In the genomic region with DNA sequence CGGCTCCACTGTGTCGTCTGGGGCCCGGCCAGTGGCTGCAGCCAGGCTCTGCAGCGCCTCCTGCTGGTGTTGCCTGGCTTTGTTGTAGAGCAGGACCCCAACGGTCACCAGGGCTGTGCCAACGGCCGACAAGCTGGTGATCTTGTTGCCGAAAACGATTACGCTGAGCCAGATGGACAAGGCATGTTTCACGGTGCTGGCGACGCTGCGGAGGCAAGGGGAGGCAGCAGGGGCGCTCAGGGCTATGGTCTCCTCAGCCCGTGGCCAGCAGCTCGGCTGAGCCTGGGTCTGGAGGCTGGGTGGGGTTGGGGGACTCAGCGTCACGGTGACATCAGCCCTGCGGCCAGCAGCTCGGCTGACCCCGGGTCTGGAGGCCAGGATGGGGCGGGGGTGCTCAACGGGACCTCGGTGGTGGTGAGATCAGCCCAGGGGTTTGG, we compare ENCODE assay signal across 10 cellular contexts. TPM values are rescaled to one million over a fixed set of nuclear protein-coding genes. Genes with fewer than 3 reads are reported as not detected.
A peak's percentile ranks its signal among the peaks of the same experiment; 100 is the strongest.
DNase-seq lines count a peak whose midpoint lies in the region; ATAC-seq and TF ChIP-seq lines count a peak whose summit lies in the region.
"Had no signal": no experiment of that assay in that cellular context is flagged by ENCODE, and none has a peak within 500 bp of the region (broad histone marks: within the 10 kb centered on the region; RNA-seq: fewer than 3 reads in every experiment).

No MANE protein-coding gene starts in this region.

- no peaks in the 10 kb centered on the region for H3K27me3 Mint-ChIP-seq in T-helper 2 cell treated with Interferon-gamma antibody and Interleukin-4, amounts not matched to agents 5 μg/mL and 100 μg/mL, for 36 hours (ENCODE audit: low read depth)
- no peaks in the 10 kb centered on the region for H3K27me3 Mint-ChIP-seq in activated CD4-positive, alpha-beta memory T cell treated with anti-CD3 and anti-CD28 coated beads for 36 hours
- H3K27me3 Mint-ChIP-seq: activated naive CD8-positive, alpha-beta T cell; CD4-positive, CD25-positive, alpha-beta regulatory T cell had no signal

- H3K4me1 ChIP-seq in stomach = peaks cover 0 to 9% (median 0%) of the 10 kb centered on the region in 4 donors

- DNase-seq in T-helper 2 cell (peak in 3 of 5 experiments; percentile 8 to 28 (median 26)), hepatic stellate cell (ENCODE audit: low spot score) (peak; percentile 27), stomach (peak; percentile 26), pons (ENCODE audit: low spot score) (no peak)
- DNase-seq in T-helper 2 cell treated with Interferon-gamma antibody and Interleukin-4, amounts not matched to agents 5 μg/mL and 100 μg/mL, for 36 hours (ENCODE audit: low spot score) = no peak
- peak; percentile 46 for DNase-seq in activated CD4-positive, alpha-beta memory T cell treated with anti-CD3 and anti-CD28 coated beads for 36 hours

- ATAC-seq in HG03432 (IDR thresholded peaks at IDR 0.05; ENCODE audit: unreplicated experiment) = no peak
- ATAC-seq in GM18519 (IDR thresholded peaks at IDR 0.05; ENCODE audit: low FRiP score, unreplicated experiment) = no peak

- intact Hi-C loops in activated CD4-positive, alpha-beta memory T cell treated with anti-CD3 and anti-CD28 coated beads for 36 hours (cut with micrococcal nuclease) = no loop called here
- intact Hi-C loops in stomach (cut with DNase I; ENCODE audit: low total_unique reads) = no loop called here

- H3K27ac Mint-ChIP-seq in T-helper 2 cell treated with Interferon-gamma antibody and Interleukin-4, amounts not matched to agents 5 μg/mL and 100 μg/mL, for 36 hours = no peak overlapping the region
- H3K27ac Mint-ChIP-seq in activated CD4-positive, alpha-beta memory T cell treated with anti-CD3 and anti-CD28 coated beads for 36 hours = no peak overlapping the region
- H3K27ac Mint-ChIP-seq: activated naive CD8-positive, alpha-beta T cell had no signal

- H3K9me3 Mint-ChIP-seq in T-helper 2 cell treated with Interferon-gamma antibody and Interleukin-4, amounts not matched to agents 5 μg/mL and 100 μg/mL, for 36 hours = no peaks in the 10 kb centered on the region
- H3K9me3 Mint-ChIP-seq in activated CD4-positive, alpha-beta memory T cell treated with anti-CD3 and anti-CD28 coated beads for 36 hours = no peaks in the 10 kb centered on the region
- H3K9me3 Mint-ChIP-seq: CD4-positive, CD25-positive, alpha-beta regulatory T cell had no signal

- H3K9me3 ChIP-seq in stomach = no peaks in the 10 kb centered on the region

- CTCF ChIA-PET in activated CD4-positive, alpha-beta memory T cell treated with anti-CD3 and anti-CD28 coated beads for 36 hours (lab: Charles Lee) = interaction anchor here (0.5 to 1.0 kb wide), 3 partner anchors 12 to 270 kb away, joined by 3 to 6 read pairs (median 4); no protein-coding TSS in a partner anchor

- 82 to 88% (median 84%) methylated on average over 20 to 25 of the region's 25 CpGs for WGBS in stomach, 5 donors

- POLR2A ChIA-PET in activated CD4-positive, alpha-beta memory T cell treated with anti-CD3 and anti-CD28 coated beads for 36 hours (lab: Charles Lee) = no interaction called here

- H3K36me3 ChIP-seq in stomach = peaks cover 24 to 75% (median 67%) of the 10 kb centered on the region in 4 donors

- H3K4me1 Mint-ChIP-seq in T-helper 2 cell treated with Interferon-gamma antibody and Interleukin-4, amounts not matched to agents 5 μg/mL and 100 μg/mL, for 36 hours (ENCODE audit: low read depth) = no peaks in the 10 kb centered on the region
- no peaks in the 10 kb centered on the region for H3K4me1 Mint-ChIP-seq in activated CD4-positive, alpha-beta memory T cell treated with anti-CD3 and anti-CD28 coated beads for 36 hours (ENCODE audit: low read depth)

- no peak for TF ChIP-seq EP300 in stomach (IDR thresholded peaks at IDR 0.05)

- H3K4me3 Mint-ChIP-seq in T-helper 2 cell treated with Interferon-gamma antibody and Interleukin-4, amounts not matched to agents 5 μg/mL and 100 μg/mL, for 36 hours = no peak overlapping the region
- no peak overlapping the region for H3K4me3 Mint-ChIP-seq in activated CD4-positive, alpha-beta memory T cell treated with anti-CD3 and anti-CD28 coated beads for 36 hours
- H3K4me3 Mint-ChIP-seq: activated naive CD8-positive, alpha-beta T cell had no signal

- no peaks in the 10 kb centered on the region for H3K27me3 ChIP-seq in stomach

- peaks cover 12% of the 10 kb centered on the region for H3K36me3 Mint-ChIP-seq in T-helper 2 cell treated with Interferon-gamma antibody and Interleukin-4, amounts not matched to agents 5 μg/mL and 100 μg/mL, for 36 hours (ENCODE audit: low read depth)
- H3K36me3 Mint-ChIP-seq in activated CD4-positive, alpha-beta memory T cell treated with anti-CD3 and anti-CD28 coated beads for 36 hours = peaks cover 9% of the 10 kb centered on the region
- H3K36me3 Mint-ChIP-seq: activated naive CD8-positive, alpha-beta T cell had no signal

- H3K27ac ChIP-seq in stomach = no peak overlapping the region

- H3K4me3 ChIP-seq in stomach = no peak overlapping the region

- TF ChIP-seq CTCF in stomach (IDR thresholded peaks at IDR 0.05) = peak in 4 of 7 experiments; percentile 11 to 33 (median 26)

- no peak for TF ChIP-seq POLR2A in stomach (IDR thresholded peaks at IDR 0.05)

RNA-seq across cellular contexts. Expression of a gene that starts 7.0 kb away (rescaled TPM):
- 10 to 100 TPM; 32.4 to 36.9 TPM for total RNA-seq in activated CD4-positive, alpha-beta memory T cell treated with anti-CD3 and anti-CD28 coated beads for 36 hours
- total RNA-seq in stomach = 10 to 100 TPM in 4 of 5 donors, 1 to 10 TPM in 1; 9.0 to 62.6 (median 29.3) TPM
- 10 to 100 TPM; 21.6 to 37.4 (median 27.9) TPM for polyA plus RNA-seq in stomach

RNA-seq across cellular contexts. Expression of a gene that starts 26.8 kb away (rescaled TPM):
- 10 to 100 TPM; 29.0 to 30.1 TPM for total RNA-seq in activated CD4-positive, alpha-beta memory T cell treated with anti-CD3 and anti-CD28 coated beads for 36 hours
- total RNA-seq in stomach = 100 to 1,000 TPM in 1 of 5 donors, 10 to 100 TPM in 4; 16.9 to 105 (median 64.5) TPM
- 10 to 100 TPM; 11.2 to 16.7 (median 11.3) TPM for polyA plus RNA-seq in stomach

RNA-seq across cellular contexts. Expression of a gene that starts 33.9 kb away (rescaled TPM):
- total RNA-seq in activated CD4-positive, alpha-beta memory T cell treated with anti-CD3 and anti-CD28 coated beads for 36 hours = 1 to 10 TPM in 1 of 2 experiments, under 1 TPM in 1; 0.61 to 1.1 TPM
- total RNA-seq in stomach = 100 to 1,000 TPM in 1 of 5 donors, 10 to 100 TPM in 4; 15.1 to 111 (median 19.3) TPM
- polyA plus RNA-seq in stomach = 10 to 100 TPM in 2 of 3 donors, 1 to 10 TPM in 1; 5.5 to 16.2 (median 12.7) TPM

RNA-seq across cellular contexts. Expression of a gene that starts 50.5 kb away (rescaled TPM):
- 10 to 100 TPM; 31.1 to 36.1 TPM for total RNA-seq in activated CD4-positive, alpha-beta memory T cell treated with anti-CD3 and anti-CD28 coated beads for 36 hours
- total RNA-seq in stomach = 100 to 1,000 TPM in 3 of 5 donors, 10 to 100 TPM in 2; 21.5 to 871 (median 193) TPM
- 100 to 1,000 TPM; 124 to 139 (median 136) TPM for polyA plus RNA-seq in stomach

RNA-seq across cellular contexts. Expression of a gene that starts 58.3 kb away (rescaled TPM):
- total RNA-seq in activated CD4-positive, alpha-beta memory T cell treated with anti-CD3 and anti-CD28 coated beads for 36 hours = 10 to 100 TPM; 44.5 to 49.1 TPM
- total RNA-seq in stomach = 100 to 1,000 TPM in 3 of 5 donors, 10 to 100 TPM in 2; 46.1 to 233 (median 126) TPM
- polyA plus RNA-seq in stomach = 10 to 100 TPM; 27.3 to 68.7 (median 31.6) TPM

Comparison
In these comparisons a context has a peak if more than half of its experiments do, and no peak if none do; other contexts are left out.
1. DNase-seq: peak in T-helper 2 cell (3 of 5), activated CD4-positive, alpha-beta memory T cell treated with anti-CD3 and anti-CD28 coated beads for 36 hours (single experiment), hepatic stellate cell (single experiment) and stomach (single experiment); none in T-helper 2 cell treated with Interferon-gamma antibody and Interleukin-4, amounts not matched to agents 5 μg/mL and 100 μg/mL, for 36 hours (single experiment) and pons (single experiment).
2. RNA of a gene that starts 33.9 kb away (total RNA-seq): 15.1 to 111 TPM in stomach; 0.61 to 1.1 TPM in activated CD4-positive, alpha-beta memory T cell treated with anti-CD3 and anti-CD28 coated beads for 36 hours; every median in the first group is over 4 times any median in the second.